In genomic region chr1:62682531-62682930, GRCh38 we compare ENCODE assay signal across 21 cellular contexts. TPM values are rescaled to one million over a fixed set of nuclear protein-coding genes. Genes with fewer than 3 reads are reported as not detected.
A peak's percentile ranks its signal among the peaks of the same experiment; 100 is the strongest.
DNase-seq lines count a peak whose midpoint lies in the region; ATAC-seq and TF ChIP-seq lines count a peak whose summit lies in the region.
"Had no signal": no experiment of that assay in that cellular context is flagged by ENCODE, and none has a peak within 500 bp of the region (broad histone marks: within the 10 kb centered on the region; RNA-seq: fewer than 3 reads in every experiment).

No MANE protein-coding gene starts in this region.

- DNase-seq in AG08395 (ENCODE audit: low spot score), result peak; percentile 31
- no peak for DNase-seq in body of pancreas
- DNase-seq in foreskin keratinocyte, result peak in 1 of 2 donors; percentile 37
- DNase-seq in NCI-H1048 (lab: John Stamatoyannopoulos, UW), result no peak
- DNase-seq in HK-2 (ENCODE audit: unreplicated experiment), result no peak
- DNase-seq in retina, result no peak
- DNase-seq: activated CD4-positive, alpha-beta T cell treated with anti-CD3 and anti-CD28 coated beads for 48 hours; esophagus squamous epithelium; hippocampal formation; NCI-H2081; NCI-H526; OCI-M1; stimulated activated naive B cell treated with anti-CD40 and anti-IgM and Interleukin-4, amounts not matched to agents 10 μg/mL and 1 μg/mL and 100 μg/mL, for 72 hours; T1000; thyroid gland had no signal

- no peaks in the 10 kb centered on the region for H3K9me3 ChIP-seq in HUES48 (ENCODE audit: control insufficient read depth, insufficient read depth, low read length)
- no peaks in the 10 kb centered on the region for H3K9me3 ChIP-seq in body of pancreas
- H3K9me3 ChIP-seq: A549, esophagus squamous epithelium, thyroid gland had no signal

- H3K36me3 ChIP-seq in HUES48 (ENCODE audit: control insufficient read depth, insufficient read depth, low read length), result no peaks in the 10 kb centered on the region
- no peaks in the 10 kb centered on the region for H3K36me3 ChIP-seq in body of pancreas (replicated peaks in 1 of 2; ENCODE audit: insufficient read depth in 1 of 2, low read depth in 2 of 2)
- H3K36me3 ChIP-seq: esophagus squamous epithelium, thyroid gland had no signal

- intact Hi-C loops in body of pancreas (cut with DNase I), result no loop called here

- peak; percentile 71 for ATAC-seq in body of pancreas
- ATAC-seq in foreskin keratinocyte, result peak; percentile 42
- ATAC-seq in GM18519 (IDR thresholded peaks at IDR 0.05; ENCODE audit: low FRiP score, unreplicated experiment), result no peak
- ATAC-seq: A549; GM23338; stimulated activated naive B cell treated with anti-CD40 and anti-IgM and Interleukin-4, amounts not matched to agents 10 μg/mL and 1 μg/mL and 100 μg/mL, for 72 hours had no signal

- TF ChIP-seq POLR2A in body of pancreas (IDR thresholded peaks at IDR 0.05), result no peak

- no peaks in the 10 kb centered on the region for H3K27me3 ChIP-seq in HUES48 (ENCODE audit: control insufficient read depth, insufficient read depth, low read length)
- H3K27me3 ChIP-seq in body of pancreas, result no peaks in the 10 kb centered on the region
- H3K27me3 ChIP-seq in foreskin keratinocyte, result no peaks in the 10 kb centered on the region
- H3K27me3 ChIP-seq: esophagus squamous epithelium, thyroid gland had no signal

- H3K4me3 ChIP-seq in HUES48 (ENCODE audit: low read depth, low read length), result no peak overlapping the region
- no peak overlapping the region for H3K4me3 ChIP-seq in body of pancreas
- H3K4me3 ChIP-seq: A549, esophagus squamous epithelium, GM23338, SK-N-MC, thyroid gland had no signal

- H3K9ac ChIP-seq in HUES48 (ENCODE audit: low read depth, low read length), result no peak overlapping the region

- TF ChIP-seq CTCF in body of pancreas (IDR thresholded peaks at IDR 0.05) (no peak), foreskin keratinocyte (conservative IDR thresholded peaks at IDR 0.05) (no peak)

- H3K27ac ChIP-seq in HUES48 (ENCODE audit: low read depth, low read length), result peak overlapping the region; percentile 14
- H3K27ac ChIP-seq in body of pancreas, result peak overlapping the region in 2 of 4 donors; percentile 8 to 55
- H3K27ac ChIP-seq in foreskin keratinocyte, result no peak overlapping the region
- H3K27ac ChIP-seq: A549, C4-2B, esophagus squamous epithelium, thyroid gland had no signal

- H3K4me1 ChIP-seq in HUES48 (ENCODE audit: control insufficient read depth, insufficient read depth, low read length) (peaks cover 17% of the 10 kb centered on the region; the same call in 1 of the 2 replicates), body of pancreas (peaks cover 25% of the 10 kb centered on the region), foreskin keratinocyte (peaks cover 19% of the 10 kb centered on the region)

RNA-seq across cellular contexts. Expression of gene DOCK7, which starts 5.7 kb away (rescaled TPM):
- total RNA-seq in body of pancreas (10 to 100 TPM; 31.6 to 32.0 TPM), foreskin keratinocyte (51.6 and 57.5 TPM in 2 replicates)
- 11.3 and 13.8 TPM in 2 replicates for polyA plus RNA-seq in foreskin keratinocyte
